Comparison of ENCODE assay signal across 16 cellular contexts in the genomic region with DNA sequence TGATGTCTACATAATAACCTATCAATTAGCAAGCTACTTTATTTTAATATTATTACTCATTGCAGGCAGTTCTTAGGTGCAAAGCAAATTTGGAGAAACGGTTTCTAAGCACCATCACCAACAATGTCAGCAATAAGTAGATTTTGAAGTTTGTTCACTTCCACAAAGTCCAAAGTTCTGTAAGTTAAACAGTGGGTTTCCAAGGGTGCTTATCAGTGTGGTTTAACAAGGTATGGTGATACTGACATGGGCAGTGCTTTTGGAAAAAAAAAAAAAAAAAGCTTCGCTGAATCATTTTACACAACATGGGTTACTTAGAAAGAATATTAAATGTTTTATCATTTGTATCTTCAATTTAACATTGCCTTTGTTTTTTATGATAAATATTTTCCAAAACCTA.
DNase-seq lines count a peak whose midpoint lies in the region; ATAC-seq, FAIRE-seq and TF ChIP-seq lines count a peak whose summit lies in the region.
"Had no signal": no experiment of that assay in that cellular context is flagged by ENCODE, and none has a peak within 500 bp of the region (broad histone marks: within the 10 kb centered on the region; RNA-seq: fewer than 3 reads in every experiment).

No MANE protein-coding gene starts in this region.

- no peak for TF ChIP-seq POLR2A in body of pancreas (IDR thresholded peaks at IDR 0.05)

- H3K27ac ChIP-seq in pancreas (no peak overlapping the region), body of pancreas (no peak overlapping the region)

- H3K36me3 ChIP-seq in pancreas (no peaks in the 10 kb centered on the region), body of pancreas (replicated peaks in 1 of 2; ENCODE audit: insufficient read depth in 1 of 2, low read depth in 2 of 2) (no peaks in the 10 kb centered on the region)

- no peak for FAIRE-seq in pancreas (lab: Jason Lieb, UNC)
- FAIRE-seq in GM19239 (lab: Jason Lieb, UNC), result no peak
- FAIRE-seq: GM12878, H54 had no signal

- H3K9me3 ChIP-seq in pancreas (no peaks in the 10 kb centered on the region), body of pancreas (no peaks in the 10 kb centered on the region)

- ATAC-seq in left colon (peak; percentile 35), pancreas (peak in 3 of 4 donors; percentile 43 to 66 (median 61)), body of pancreas (no peak)
- ATAC-seq: GM12878 had no signal

- peaks cover 11% of the 10 kb centered on the region for H3K27me3 Mint-ChIP-seq in activated CD4-positive, alpha-beta memory T cell treated with anti-CD3 and anti-CD28 coated beads, Interleukin-2, amount 10 ng/mL, durations not matched to agents 7 days and 5 days

- POLR2A ChIA-PET in activated CD4-positive, alpha-beta memory T cell treated with anti-CD3 and anti-CD28 coated beads, Interleukin-2, amount 10 ng/mL, durations not matched to agents 7 days and 5 days (lab: Charles Lee), result interaction anchor here (1.6 kb wide), 1 partner anchor 9 kb away, joined by 4 read pairs; no protein-coding TSS in a partner anchor

- H3K9me3 Mint-ChIP-seq in activated CD4-positive, alpha-beta memory T cell treated with anti-CD3 and anti-CD28 coated beads, Interleukin-2, amount 10 ng/mL, durations not matched to agents 7 days and 5 days, result no peaks in the 10 kb centered on the region

- intact Hi-C loops in left colon (cut with DNase I, micrococcal nuclease), result no loop called here
- intact Hi-C loops in pancreas (cut with DNase I), result no loop called here
- intact Hi-C loops in body of pancreas (cut with DNase I), result no loop called here

- H3K4me3 ChIP-seq in pancreas, result no peak overlapping the region
- H3K4me3 ChIP-seq in body of pancreas, result no peak overlapping the region
- H3K4me3 ChIP-seq: GM12878 had no signal

- TF ChIP-seq CTCF in pancreas (IDR thresholded peaks at IDR 0.05), result no peak
- TF ChIP-seq CTCF in body of pancreas (IDR thresholded peaks at IDR 0.05), result no peak

- no peak overlapping the region for H3K27ac Mint-ChIP-seq in activated CD4-positive, alpha-beta memory T cell treated with anti-CD3 and anti-CD28 coated beads, Interleukin-2, amount 10 ng/mL, durations not matched to agents 7 days and 5 days
- H3K27ac Mint-ChIP-seq: CD4-positive, alpha-beta memory T cell had no signal

- no peaks in the 10 kb centered on the region for H3K4me1 Mint-ChIP-seq in activated CD4-positive, alpha-beta memory T cell treated with anti-CD3 and anti-CD28 coated beads, Interleukin-2, amount 10 ng/mL, durations not matched to agents 7 days and 5 days
- H3K4me1 Mint-ChIP-seq: CD4-positive, alpha-beta memory T cell had no signal

- no peak overlapping the region for H3K4me3 Mint-ChIP-seq in activated CD4-positive, alpha-beta memory T cell treated with anti-CD3 and anti-CD28 coated beads, Interleukin-2, amount 10 ng/mL, durations not matched to agents 7 days and 5 days
- H3K4me3 Mint-ChIP-seq: CD4-positive, alpha-beta memory T cell had no signal

- H3K4me1 ChIP-seq in pancreas (peaks cover 0 to 5% (median 0%) of the 10 kb centered on the region in 3 donors), body of pancreas (no peaks in the 10 kb centered on the region)

- DNase-seq in HuH-7 (ENCODE audit: low spot score), result peak; percentile 73
- no peak for DNase-seq in left colon
- DNase-seq in pancreas, result no peak
- DNase-seq in GM19239 (ENCODE audit: insufficient read length, low spot score), result no peak
- no peak for DNase-seq in activated CD4-positive, alpha-beta memory T cell treated with anti-CD3 and anti-CD28 coated beads, Interleukin-2, amount 10 ng/mL, durations not matched to agents 7 days and 5 days
- no peak for DNase-seq in body of pancreas
- DNase-seq: C1 segment of cervical spinal cord; CD4-positive, alpha-beta memory T cell; COR-L47; DMS153; DND-41; GDM1; GOT3; HCEC 1CT had no signal

- CTCF ChIA-PET in activated CD4-positive, alpha-beta memory T cell treated with anti-CD3 and anti-CD28 coated beads, Interleukin-2, amount 10 ng/mL, durations not matched to agents 7 days and 5 days (lab: Charles Lee), result interaction anchor here (0.7 kb wide), 1 partner anchor 217 kb away, joined by 3 read pairs; no protein-coding TSS in a partner anchor

- 25 to 29% methylated on average over 2 of the region's 2 CpGs for WGBS in pancreas, 2 donors
- 35 to 44% methylated on average over 2 of the region's 2 CpGs for WGBS in body of pancreas, 2 donors

- no peaks in the 10 kb centered on the region for H3K36me3 Mint-ChIP-seq in activated CD4-positive, alpha-beta memory T cell treated with anti-CD3 and anti-CD28 coated beads, Interleukin-2, amount 10 ng/mL, durations not matched to agents 7 days and 5 days (ENCODE audit: low read depth)

- H3K27me3 ChIP-seq in pancreas, result no peaks in the 10 kb centered on the region
- no peaks in the 10 kb centered on the region for H3K27me3 ChIP-seq in body of pancreas
